1 cellular context compared by ENCODE assay signal in the genomic region with DNA sequence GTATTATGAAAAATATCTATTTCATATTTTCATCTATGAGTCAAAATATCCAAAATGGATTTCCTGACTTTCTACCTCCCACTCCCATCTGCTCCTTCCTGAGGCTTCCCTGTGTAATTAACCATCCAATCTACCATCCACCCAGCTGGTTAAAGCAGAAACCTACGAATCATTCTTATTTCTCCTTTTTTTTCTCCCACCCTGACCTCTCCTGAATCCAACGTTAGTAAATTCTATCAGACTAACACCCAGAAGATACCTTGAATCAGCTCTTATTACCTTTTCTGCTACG.
TF ChIP-seq lines count a peak whose summit lies in the region.

No MANE protein-coding gene starts in this region.

TF ChIP-seq in HCT116, 20 proteins besides CTCF, POLR2A, EP300 and RAD21:
- no peak for TF ChIP-seq REST (IDR thresholded peaks at IDR 0.05; ENCODE audit: low read depth)
- TF ChIP-seq EGR1 (IDR thresholded peaks at IDR 0.05; ENCODE audit: low read depth): no peak
- TF ChIP-seq, protein P1, sequence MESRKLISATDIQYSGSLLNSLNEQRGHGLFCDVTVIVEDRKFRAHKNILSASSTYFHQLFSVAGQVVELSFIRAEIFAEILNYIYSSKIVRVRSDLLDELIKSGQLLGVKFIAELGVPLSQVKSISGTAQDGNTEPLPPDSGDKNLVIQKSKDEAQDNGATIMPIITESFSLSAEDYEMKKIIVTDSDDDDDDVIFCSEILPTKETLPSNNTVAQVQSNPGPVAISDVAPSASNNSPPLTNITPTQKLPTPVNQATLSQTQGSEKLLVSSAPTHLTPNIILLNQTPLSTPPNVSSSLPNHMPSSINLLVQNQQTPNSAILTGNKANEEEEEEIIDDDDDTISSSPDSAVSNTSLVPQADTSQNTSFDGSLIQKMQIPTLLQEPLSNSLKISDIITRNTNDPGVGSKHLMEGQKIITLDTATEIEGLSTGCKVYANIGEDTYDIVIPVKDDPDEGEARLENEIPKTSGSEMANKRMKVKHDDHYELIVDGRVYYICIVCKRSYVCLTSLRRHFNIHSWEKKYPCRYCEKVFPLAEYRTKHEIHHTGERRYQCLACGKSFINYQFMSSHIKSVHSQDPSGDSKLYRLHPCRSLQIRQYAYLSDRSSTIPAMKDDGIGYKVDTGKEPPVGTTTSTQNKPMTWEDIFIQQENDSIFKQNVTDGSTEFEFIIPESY (IDR thresholded peaks at IDR 0.05; ENCODE audit: extremely low read depth, insufficient replicate concordance, low read length): no peak
- TF ChIP-seq CEBPB (IDR thresholded peaks at IDR 0.05; ENCODE audit: low read depth): no peak
- TF ChIP-seq JUND (IDR thresholded peaks at IDR 0.05): no peak
- TF ChIP-seq CBX3 (IDR thresholded peaks at IDR 0.05; ENCODE audit: low read depth): no peak
- no peak for TF ChIP-seq SIN3A (IDR thresholded peaks at IDR 0.05; ENCODE audit: low read depth)
- TF ChIP-seq ELF1 (IDR thresholded peaks at IDR 0.05; ENCODE audit: borderline replicate concordance, low read depth): no peak
- TF ChIP-seq SRF (IDR thresholded peaks at IDR 0.05; ENCODE audit: low read depth): no peak
- TF ChIP-seq FOSL1 (IDR thresholded peaks at IDR 0.05; ENCODE audit: low read depth): no peak
- TF ChIP-seq ATF3 (IDR thresholded peaks at IDR 0.05): no peak
- TF ChIP-seq YY1 (IDR thresholded peaks at IDR 0.05; ENCODE audit: extremely low read depth, insufficient replicate concordance, low read depth, low read length): no peak
- TF ChIP-seq EZH2phosphoT487 (IDR thresholded peaks at IDR 0.05; ENCODE audit: borderline replicate concordance): no peak
- TF ChIP-seq ZFX (IDR thresholded peaks at IDR 0.05): no peak
- TF ChIP-seq EZH2 (IDR thresholded peaks at IDR 0.05): no peak
- no peak for TF ChIP-seq SP1 (IDR thresholded peaks at IDR 0.05; ENCODE audit: low read depth)
- TF ChIP-seq TCF7L2 (IDR thresholded peaks at IDR 0.05; ENCODE audit: borderline replicate concordance, extremely low read depth, insufficient read depth, insufficient read length): no peak
- no peak for TF ChIP-seq MAX (IDR thresholded peaks at IDR 0.05)
- no peak for TF ChIP-seq POLR2AphosphoS5 (IDR thresholded peaks at IDR 0.05; ENCODE audit: low read depth, low read length)
